21 cellular contexts compared by ENCODE assay signal in genomic region chr16:81823734-81824133, GRCh38. TPM values are rescaled to one million over a fixed set of nuclear protein-coding genes. Genes with fewer than 3 reads are reported as not detected.
DNase-seq lines count a peak whose midpoint lies in the region; ATAC-seq and TF ChIP-seq lines count a peak whose summit lies in the region.
"Had no signal": no experiment of that assay in that cellular context is flagged by ENCODE, and none has a peak within 500 bp of the region (broad histone marks: within the 10 kb centered on the region; RNA-seq: fewer than 3 reads in every experiment).

No MANE protein-coding gene starts in this region.

- DNase-seq in central memory CD8-positive, alpha-beta T cell (ENCODE audit: low spot score in 2 of 2), result no peak
- DNase-seq in stimulated activated effector memory CD8-positive, alpha-beta T cell treated with anti-CD3 and anti-CD28 coated beads, Interleukin-12 subunit alpha, Interleukin-12 subunit beta, amount 100 ng/mL, for 72 hours (ENCODE audit: low spot score in 2 of 2), result no peak
- no peak for DNase-seq in NK-92 treated with Interleukin-12 subunit alpha and Interleukin-12 subunit beta, amount 100 ng/mL, for 24 hours (lab: John Stamatoyannopoulos, UW)
- DNase-seq in activated CD4-positive, alpha-beta T cell treated with anti-CD3 and anti-CD28 coated beads for 48 hours, result no peak
- no peak for DNase-seq in T-helper 17 cell
- DNase-seq in activated naive CD8-positive, alpha-beta T cell treated with anti-CD3 and anti-CD28 coated beads for 36 hours, result no peak
- DNase-seq: activated CD8-positive, alpha-beta T cell treated with anti-CD3 and anti-CD28 coated beads, Interleukin-2, amount 10 ng/mL, durations not matched to agents 7 days and 5 days; activated T-cell treated with anti-CD3 and anti-CD28 coated beads, Interleukin-2, amount 50 U/mL, for 24 hours; CD4-positive, CD25-positive, alpha-beta regulatory T cell; midbrain; NCI-H1694; NCI-H69; stimulated activated CD4-positive, alpha-beta T cell treated with anti-CD3 and anti-CD28 coated beads, Interleukin-12 subunit alpha, Interleukin-12 subunit beta, amount 100 ng/mL, for 4 hours; stimulated activated CD4-positive, alpha-beta T cell treated with anti-CD3 and anti-CD28 coated beads, Interleukin-4, amount 100 ng/mL, for 24 hours; stimulated activated naive CD8-positive, alpha-beta T cell treated with anti-CD3 and anti-CD28 coated beads, Interleukin-15, Interleukin-2, amounts not matched to agents 100 U/mL and 50 U/mL, for 24 hours had no signal

- H3K27me3 ChIP-seq in DOHH2 (ENCODE audit: control insufficient read depth, low read length) (no peaks in the 10 kb centered on the region), Loucy (ENCODE audit: insufficient read depth, low read length, poor library complexity, severe bottlenecking) (no peaks in the 10 kb centered on the region)
- H3K27me3 ChIP-seq: right atrium auricular region, thyroid gland had no signal

- H3K4me1 ChIP-seq in DOHH2 (ENCODE audit: control insufficient read depth, low read length), result peaks cover 95% of the 10 kb centered on the region
- H3K4me1 ChIP-seq in Loucy (ENCODE audit: insufficient read depth, low read length, poor library complexity, severe bottlenecking), result peaks cover 50% of the 10 kb centered on the region
- H3K4me1 ChIP-seq: parathyroid adenoma had no signal

- no peaks in the 10 kb centered on the region for H3K9me2 ChIP-seq in DOHH2 (replicated peaks; ENCODE audit: control insufficient read depth, low read length)
- no peaks in the 10 kb centered on the region for H3K9me2 ChIP-seq in Loucy (replicated peaks; ENCODE audit: low read depth, low read length)

- H3K4me3 ChIP-seq in DOHH2 (ENCODE audit: low read length), result peak overlapping the region; percentile 77
- H3K4me3 ChIP-seq in Loucy (ENCODE audit: low read length, poor library complexity, severe bottlenecking), result peak overlapping the region; percentile 47
- H3K4me3 ChIP-seq: esophagus muscularis mucosa, right atrium auricular region, thyroid gland had no signal

- H3K4me1 Mint-ChIP-seq in central memory CD8-positive, alpha-beta T cell, result peaks cover 40% of the 10 kb centered on the region
- H3K4me1 Mint-ChIP-seq in stimulated activated effector memory CD8-positive, alpha-beta T cell treated with anti-CD3 and anti-CD28 coated beads, Interleukin-12 subunit alpha, Interleukin-12 subunit beta, amount 100 ng/mL, for 72 hours, result peaks cover 26% of the 10 kb centered on the region
- H3K4me1 Mint-ChIP-seq in T-helper 17 cell, result no peaks in the 10 kb centered on the region
- no peaks in the 10 kb centered on the region for H3K4me1 Mint-ChIP-seq in activated naive CD8-positive, alpha-beta T cell treated with anti-CD3 and anti-CD28 coated beads for 36 hours
- H3K4me1 Mint-ChIP-seq: CD4-positive, CD25-positive, alpha-beta regulatory T cell had no signal

- no peaks in the 10 kb centered on the region for H4K20me1 ChIP-seq in DOHH2 (ENCODE audit: control insufficient read depth, insufficient read depth, low read depth, low read length)
- H4K20me1 ChIP-seq in Loucy (ENCODE audit: insufficient read depth, low read length, poor library complexity, severe bottlenecking), result no peaks in the 10 kb centered on the region

- peaks cover 78% of the 10 kb centered on the region for H3K79me2 ChIP-seq in DOHH2 (ENCODE audit: control insufficient read depth, low read length)
- peaks cover 44% of the 10 kb centered on the region for H3K79me2 ChIP-seq in Loucy (ENCODE audit: insufficient read depth, low read length)
- H3K79me2 ChIP-seq: parathyroid adenoma had no signal

- peak overlapping the region; percentile 100 for H3K27ac ChIP-seq in DOHH2 (ENCODE audit: low read depth, low read length)
- H3K27ac ChIP-seq: esophagus muscularis mucosa, parathyroid adenoma, right atrium auricular region, thyroid gland had no signal

- peak overlapping the region; percentile 63 for H3K9ac ChIP-seq in Loucy (ENCODE audit: low read depth, low read length, poor library complexity, severe bottlenecking)
- H3K9ac ChIP-seq: parathyroid adenoma had no signal

- H3K27ac Mint-ChIP-seq in central memory CD8-positive, alpha-beta T cell (ENCODE audit: low read depth), result peak overlapping the region; percentile 94
- H3K27ac Mint-ChIP-seq in stimulated activated effector memory CD8-positive, alpha-beta T cell treated with anti-CD3 and anti-CD28 coated beads, Interleukin-12 subunit alpha, Interleukin-12 subunit beta, amount 100 ng/mL, for 72 hours, result peak overlapping the region; percentile 91
- H3K27ac Mint-ChIP-seq in T-helper 17 cell, result no peak overlapping the region
- no peak overlapping the region for H3K27ac Mint-ChIP-seq in activated naive CD8-positive, alpha-beta T cell treated with anti-CD3 and anti-CD28 coated beads for 36 hours
- H3K27ac Mint-ChIP-seq: activated T-cell treated with anti-CD3 and anti-CD28 coated beads, Interleukin-2, amount 50 U/mL, for 24 hours; CD4-positive, CD25-positive, alpha-beta regulatory T cell had no signal

- no peak overlapping the region for H3K4me3 Mint-ChIP-seq in central memory CD8-positive, alpha-beta T cell
- H3K4me3 Mint-ChIP-seq in stimulated activated effector memory CD8-positive, alpha-beta T cell treated with anti-CD3 and anti-CD28 coated beads, Interleukin-12 subunit alpha, Interleukin-12 subunit beta, amount 100 ng/mL, for 72 hours, result peak overlapping the region; percentile 54
- no peak overlapping the region for H3K4me3 Mint-ChIP-seq in T-helper 17 cell
- H3K4me3 Mint-ChIP-seq in activated naive CD8-positive, alpha-beta T cell treated with anti-CD3 and anti-CD28 coated beads for 36 hours, result no peak overlapping the region
- H3K4me3 Mint-ChIP-seq: activated CD8-positive, alpha-beta T cell treated with anti-CD3 and anti-CD28 coated beads, Interleukin-2, amount 10 ng/mL, durations not matched to agents 7 days and 5 days; activated T-cell treated with anti-CD3 and anti-CD28 coated beads, Interleukin-2, amount 50 U/mL, for 24 hours; CD4-positive, CD25-positive, alpha-beta regulatory T cell had no signal

- peaks cover 4% of the 10 kb centered on the region for H3K36me3 Mint-ChIP-seq in central memory CD8-positive, alpha-beta T cell (ENCODE audit: insufficient read depth)
- H3K36me3 Mint-ChIP-seq in stimulated activated effector memory CD8-positive, alpha-beta T cell treated with anti-CD3 and anti-CD28 coated beads, Interleukin-12 subunit alpha, Interleukin-12 subunit beta, amount 100 ng/mL, for 72 hours, result no peaks in the 10 kb centered on the region
- H3K36me3 Mint-ChIP-seq in T-helper 17 cell (ENCODE audit: low read depth), result peaks cover 3% of the 10 kb centered on the region
- peaks cover 2% of the 10 kb centered on the region for H3K36me3 Mint-ChIP-seq in activated naive CD8-positive, alpha-beta T cell treated with anti-CD3 and anti-CD28 coated beads for 36 hours
- H3K36me3 Mint-ChIP-seq: CD4-positive, CD25-positive, alpha-beta regulatory T cell had no signal

- H3F3A ChIP-seq in DOHH2 (ENCODE audit: control insufficient read depth, insufficient read depth) (peaks cover 65% of the 10 kb centered on the region), Loucy (ENCODE audit: low read depth) (peaks cover 7% of the 10 kb centered on the region; the same call in 1 of the 2 replicates)

- no peak overlapping the region for H2AFZ ChIP-seq in Loucy (ENCODE audit: low read length)
- H2AFZ ChIP-seq: parathyroid adenoma had no signal

- no peaks in the 10 kb centered on the region for H3K27me3 Mint-ChIP-seq in central memory CD8-positive, alpha-beta T cell
- H3K27me3 Mint-ChIP-seq in T-helper 17 cell, result peaks cover 12% of the 10 kb centered on the region
- no peaks in the 10 kb centered on the region for H3K27me3 Mint-ChIP-seq in activated naive CD8-positive, alpha-beta T cell treated with anti-CD3 and anti-CD28 coated beads for 36 hours
- H3K27me3 Mint-ChIP-seq: activated T-cell treated with anti-CD3 and anti-CD28 coated beads, Interleukin-2, amount 50 U/mL, for 24 hours had no signal

- H3K9me3 Mint-ChIP-seq in central memory CD8-positive, alpha-beta T cell, result no peaks in the 10 kb centered on the region
- H3K9me3 Mint-ChIP-seq in stimulated activated effector memory CD8-positive, alpha-beta T cell treated with anti-CD3 and anti-CD28 coated beads, Interleukin-12 subunit alpha, Interleukin-12 subunit beta, amount 100 ng/mL, for 72 hours, result no peaks in the 10 kb centered on the region
- H3K9me3 Mint-ChIP-seq in activated naive CD8-positive, alpha-beta T cell treated with anti-CD3 and anti-CD28 coated beads for 36 hours, result no peaks in the 10 kb centered on the region
- H3K9me3 Mint-ChIP-seq: activated T-cell treated with anti-CD3 and anti-CD28 coated beads, Interleukin-2, amount 50 U/mL, for 24 hours had no signal

- no peak for ATAC-seq in central memory CD8-positive, alpha-beta T cell (replicated peaks; ENCODE audit: extremely low read depth, poor library complexity, severe bottlenecking)
- no peak for ATAC-seq in stimulated activated effector memory CD8-positive, alpha-beta T cell treated with anti-CD3 and anti-CD28 coated beads, Interleukin-12 subunit alpha, Interleukin-12 subunit beta, amount 100 ng/mL, for 72 hours
- ATAC-seq in T-helper 17 cell, result no peak

- TF ChIP-seq CTCF in DOHH2 (IDR thresholded peaks at IDR 0.05; ENCODE audit: low read depth, low read length, poor library complexity, severe bottlenecking) (no peak), Loucy (conservative IDR thresholded peaks at IDR 0.05; ENCODE audit: low read length) (no peak)

- H3K9me3 ChIP-seq in DOHH2 (ENCODE audit: control insufficient read depth, insufficient read depth, low read length) (no peaks in the 10 kb centered on the region), Loucy (ENCODE audit: insufficient read depth, low read depth, low read length) (no peaks in the 10 kb centered on the region), T-helper 17 cell (ENCODE audit: control insufficient read depth, low read length, poor library complexity, severe bottlenecking) (no peaks in the 10 kb centered on the region)
- H3K9me3 ChIP-seq: esophagus muscularis mucosa, right atrium auricular region, thyroid gland had no signal

- H3K4me2 ChIP-seq in DOHH2 (ENCODE audit: low read length), result peak overlapping the region; percentile 99
- H3K4me2 ChIP-seq in Loucy (ENCODE audit: low read depth, low read length, poor library complexity, severe bottlenecking), result peak overlapping the region; percentile 65

- H3K36me3 ChIP-seq in DOHH2 (ENCODE audit: control insufficient read depth, low read length) (peaks cover 72% of the 10 kb centered on the region), Loucy (ENCODE audit: insufficient read depth, low read length) (no peaks in the 10 kb centered on the region)
- H3K36me3 ChIP-seq: esophagus muscularis mucosa, right atrium auricular region, thyroid gland had no signal

RNA-seq across cellular contexts. Expression of gene PLCG2, which starts 44.6 kb away (rescaled TPM):
- 10 to 100 TPM in 1 of 2 donors, 1 to 10 TPM in 1; 4.2 to 16.2 TPM for total RNA-seq in T-helper 17 cell
- 1 to 10 TPM; 7.7 to 8.1 TPM for total RNA-seq in activated naive CD8-positive, alpha-beta T cell treated with anti-CD3 and anti-CD28 coated beads for 36 hours

Comparison
In these comparisons a context has a peak if more than half of its experiments do, and no peak if none do; other contexts are left out.
1. H3K27ac Mint-ChIP-seq: peak in central memory CD8-positive, alpha-beta T cell (single experiment) and stimulated activated effector memory CD8-positive, alpha-beta T cell treated with anti-CD3 and anti-CD28 coated beads, Interleukin-12 subunit alpha, Interleukin-12 subunit beta, amount 100 ng/mL, for 72 hours (single experiment); none in T-helper 17 cell (single experiment) and activated naive CD8-positive, alpha-beta T cell treated with anti-CD3 and anti-CD28 coated beads for 36 hours (single experiment).